ENCODE assay signal across 21 cellular contexts in genomic region chr7:140126435-140127034, GRCh38. TPM values are rescaled to one million over a fixed set of nuclear protein-coding genes. Genes with fewer than 3 reads are reported as not detected.
A peak's percentile ranks its signal among the peaks of the same experiment; 100 is the strongest.
DNase-seq lines count a peak whose midpoint lies in the region; ATAC-seq and TF ChIP-seq lines count a peak whose summit lies in the region.
"Had no signal": no experiment of that assay in that cellular context is flagged by ENCODE, and none has a peak within 500 bp of the region (broad histone marks: within the 10 kb centered on the region; RNA-seq: fewer than 3 reads in every experiment).

No MANE protein-coding gene starts in this region.

- no peaks in the 10 kb centered on the region for H3K36me3 ChIP-seq in HCT116 (ENCODE audit: control insufficient read depth in 1 of 2, insufficient read depth in 2 of 2, low read length in 2 of 2)
- no peaks in the 10 kb centered on the region for H3K36me3 ChIP-seq in hepatocyte (replicated peaks; ENCODE audit: insufficient read depth, low read depth)
- H3K36me3 ChIP-seq in heart right ventricle, result peaks cover 0 to 98% (median 36%) of the 10 kb centered on the region in 9 donors

- H3K27me3 ChIP-seq in HCT116 (ENCODE audit: insufficient read depth, low read length) (no peaks in the 10 kb centered on the region), hepatocyte (no peaks in the 10 kb centered on the region), heart right ventricle (no peaks in the 10 kb centered on the region)

- no peaks in the 10 kb centered on the region for H3K4me1 ChIP-seq in HCT116 (ENCODE audit: control insufficient read depth in 1 of 2, insufficient read depth in 2 of 2, low read length in 2 of 2)
- no peaks in the 10 kb centered on the region for H3K4me1 ChIP-seq in hepatocyte (ENCODE audit: insufficient read depth)
- no peaks in the 10 kb centered on the region for H3K4me1 ChIP-seq in heart right ventricle
- H3K4me1 ChIP-seq: A549 had no signal

- TF ChIP-seq RAD21 in HCT116 (IDR thresholded peaks at IDR 0.05; ENCODE audit: low read depth), result no peak

- intact Hi-C loops in HCT116 (cut with micrococcal nuclease), result no loop called here
- intact Hi-C loops in dendritic cell treated with granulocyte-macrophage colony-stimulating factor and Interleukin-4, amounts not matched to agents 40 ng/mL and 50 ng/mL, for 4 days (cut with micrococcal nuclease), result no loop called here
- intact Hi-C loops in heart right ventricle (cut with DNase I), result no loop called here

- H3K4me3 ChIP-seq in HCT116 (replicated peaks in 1 of 2; ENCODE audit: low read depth in 1 of 2, low read length in 2 of 2), result no peak overlapping the region
- H3K4me3 ChIP-seq in hepatocyte, result no peak overlapping the region
- H3K4me3 ChIP-seq in heart right ventricle, result no peak overlapping the region
- H3K4me3 ChIP-seq: A549, GM12878 had no signal

- no peaks in the 10 kb centered on the region for H3K9me3 Mint-ChIP-seq in activated naive CD4-positive, alpha-beta T cell treated with anti-CD3 and anti-CD28 coated beads, Interleukin-2, amount 50 U/mL, for 72 hours
- H3K9me3 Mint-ChIP-seq in dendritic cell treated with granulocyte-macrophage colony-stimulating factor and Interleukin-4, amounts not matched to agents 40 ng/mL and 50 ng/mL, for 4 days, result no peaks in the 10 kb centered on the region
- H3K9me3 Mint-ChIP-seq in stimulated activated memory B cell treated with anti-CD40 and anti-IgM and Interleukin-4, amounts not matched to agents 10 μg/mL and 1 μg/mL and 100 μg/mL, for 72 hours, result no peaks in the 10 kb centered on the region
- H3K9me3 Mint-ChIP-seq: CD4-positive, CD25-positive, alpha-beta regulatory T cell; H9 had no signal

- POLR2A ChIA-PET in HCT116 (lab: Charles Lee), result no interaction called here

- DNase-seq in activated naive CD4-positive, alpha-beta T cell treated with anti-CD3 and anti-CD28 coated beads, Interleukin-2, amount 50 U/mL, for 72 hours (ENCODE audit: low spot score in 2 of 2), result no peak
- no peak for DNase-seq in activated naive CD4-positive, alpha-beta T cell treated with anti-CD3 and anti-CD28 coated beads, Interleukin-2, amount 50 U/mL, for 16 hours
- DNase-seq in HCT116 (ENCODE audit: low read depth, low spot score), result no peak
- no peak for DNase-seq in hepatocyte (ENCODE audit: low spot score)
- no peak for DNase-seq in AG20443 (ENCODE audit: low spot score)
- DNase-seq in heart right ventricle, result no peak
- DNase-seq: CD4-positive, CD25-positive, alpha-beta regulatory T cell; DMS79 treated with DMSO at 0.1 percent for 48 hours; H9; KBM-7; MM.1S; NCI-H1048; NCI-H1417 treated with DMSO at 0.1 percent for 48 hours; NCI-H187; NCI-H446; NCI-H526 treated with DMSO at 0.1 percent for 48 hours had no signal

- H3K36me3 Mint-ChIP-seq in activated naive CD4-positive, alpha-beta T cell treated with anti-CD3 and anti-CD28 coated beads, Interleukin-2, amount 50 U/mL, for 72 hours, result peaks cover 4 to 27% of the 10 kb centered on the region in 2 donors
- peaks cover 96% of the 10 kb centered on the region for H3K36me3 Mint-ChIP-seq in dendritic cell treated with granulocyte-macrophage colony-stimulating factor and Interleukin-4, amounts not matched to agents 40 ng/mL and 50 ng/mL, for 4 days (ENCODE audit: low read depth)
- H3K36me3 Mint-ChIP-seq in stimulated activated memory B cell treated with anti-CD40 and anti-IgM and Interleukin-4, amounts not matched to agents 10 μg/mL and 1 μg/mL and 100 μg/mL, for 72 hours, result peaks cover 32% of the 10 kb centered on the region

- no peak for TF ChIP-seq CTCF in HCT116 (IDR thresholded peaks at IDR 0.05 in 2 of 3, conservative IDR thresholded peaks at IDR 0.05 in 1 of 3; ENCODE audit: borderline replicate concordance in 1 of 3, insufficient read depth in 1 of 3, low read depth in 2 of 3, low read length in 2 of 3)
- no peak for TF ChIP-seq CTCF in hepatocyte (IDR thresholded peaks at IDR 0.05; ENCODE audit: poor library complexity)
- TF ChIP-seq CTCF in heart right ventricle (IDR thresholded peaks at IDR 0.05), result no peak

- TF ChIP-seq POLR2A in HCT116 (IDR thresholded peaks at IDR 0.05; ENCODE audit: borderline replicate concordance, extremely low read depth, insufficient read depth, insufficient read length), result no peak

- H2AFZ ChIP-seq in HCT116 (ENCODE audit: low read depth, low read length, poor library complexity, severe bottlenecking) (no peak overlapping the region), hepatocyte (no peak overlapping the region)

- H3K4me1 Mint-ChIP-seq in dendritic cell treated with granulocyte-macrophage colony-stimulating factor and Interleukin-4, amounts not matched to agents 40 ng/mL and 50 ng/mL, for 4 days (ENCODE audit: low read depth), result peaks cover 6% of the 10 kb centered on the region
- peaks cover 14% of the 10 kb centered on the region for H3K4me1 Mint-ChIP-seq in stimulated activated memory B cell treated with anti-CD40 and anti-IgM and Interleukin-4, amounts not matched to agents 10 μg/mL and 1 μg/mL and 100 μg/mL, for 72 hours
- H3K4me1 Mint-ChIP-seq: H9 had no signal

- H4K20me1 ChIP-seq in HCT116 (ENCODE audit: insufficient read depth), result no peaks in the 10 kb centered on the region
- H4K20me1 ChIP-seq in hepatocyte (ENCODE audit: insufficient read depth, poor library complexity, severe bottlenecking), result no peaks in the 10 kb centered on the region

- no peak overlapping the region for H3K9ac ChIP-seq in HCT116 (ENCODE audit: low read length)

- no peak overlapping the region for H3K4me3 Mint-ChIP-seq in dendritic cell treated with granulocyte-macrophage colony-stimulating factor and Interleukin-4, amounts not matched to agents 40 ng/mL and 50 ng/mL, for 4 days
- H3K4me3 Mint-ChIP-seq in stimulated activated memory B cell treated with anti-CD40 and anti-IgM and Interleukin-4, amounts not matched to agents 10 μg/mL and 1 μg/mL and 100 μg/mL, for 72 hours, result no peak overlapping the region
- H3K4me3 Mint-ChIP-seq: CD4-positive, CD25-positive, alpha-beta regulatory T cell; H9 had no signal

- WGBS in hepatocyte (ENCODE audit: low lambda C conversion rate, missing lambda C conversion rate), result 93% methylated on average over 6 of the region's 6 CpGs
- WGBS in heart right ventricle, 2 donors, result 95 to 96% methylated on average over 6 of the region's 6 CpGs

- H3K27ac Mint-ChIP-seq in activated naive CD4-positive, alpha-beta T cell treated with anti-CD3 and anti-CD28 coated beads, Interleukin-2, amount 50 U/mL, for 72 hours, result peak overlapping the region; percentile 24 to 32
- H3K27ac Mint-ChIP-seq in dendritic cell treated with granulocyte-macrophage colony-stimulating factor and Interleukin-4, amounts not matched to agents 40 ng/mL and 50 ng/mL, for 4 days, result peak overlapping the region; percentile 8
- peak overlapping the region; percentile 73 for H3K27ac Mint-ChIP-seq in stimulated activated memory B cell treated with anti-CD40 and anti-IgM and Interleukin-4, amounts not matched to agents 10 μg/mL and 1 μg/mL and 100 μg/mL, for 72 hours
- H3K27ac Mint-ChIP-seq: CD4-positive, CD25-positive, alpha-beta regulatory T cell had no signal

- ATAC-seq in activated naive CD4-positive, alpha-beta T cell treated with anti-CD3 and anti-CD28 coated beads, Interleukin-2, amount 50 U/mL, for 72 hours, result no peak
- ATAC-seq in HCT116, result no peak
- peak; percentile 31 for ATAC-seq in stimulated activated memory B cell treated with anti-CD40 and anti-IgM and Interleukin-4, amounts not matched to agents 10 μg/mL and 1 μg/mL and 100 μg/mL, for 72 hours
- ATAC-seq in heart right ventricle, result no peak
- ATAC-seq: A549, GM12878, Right ventricle myocardium inferior had no signal

- H3K79me2 ChIP-seq in HCT116 (ENCODE audit: insufficient read depth, low read length), result no peaks in the 10 kb centered on the region
- no peaks in the 10 kb centered on the region for H3K79me2 ChIP-seq in hepatocyte

- H3K9me2 ChIP-seq in HCT116 (ENCODE audit: insufficient read depth) (no peaks in the 10 kb centered on the region), hepatocyte (replicated peaks; ENCODE audit: insufficient read depth) (no peaks in the 10 kb centered on the region)

- CTCF ChIA-PET in HCT116 (lab: Charles Lee), result no interaction called here

- BruUV-seq in HCT116 (replicated peaks; lab: Mats Ljungman, UMichigan), result TSS peak; percentile 7

- RAD21 ChIA-PET in HCT116 (lab: Charles Lee; ENCODE audit: low non-redundant PET in 1 of 2, low total read pairs in 2 of 2, uncharacterized antibody in 2 of 2, unreplicated experiment in 2 of 2), result no interaction called here

- no peaks in the 10 kb centered on the region for H3K9me3 ChIP-seq in HCT116 (ENCODE audit: control insufficient read depth in 1 of 2, insufficient read depth in 1 of 2, low read depth in 1 of 2, low read length in 2 of 2)
- no peaks in the 10 kb centered on the region for H3K9me3 ChIP-seq in hepatocyte (ENCODE audit: low read depth)
- H3K9me3 ChIP-seq in heart right ventricle, result no peaks in the 10 kb centered on the region
- H3K9me3 ChIP-seq: A549 had no signal

- H3K27ac ChIP-seq in HCT116 (ENCODE audit: low read depth, low read length) (no peak overlapping the region), hepatocyte (no peak overlapping the region), heart right ventricle (no peak overlapping the region)
- H3K27ac ChIP-seq: A549 had no signal

- H3K4me2 ChIP-seq in HCT116 (ENCODE audit: low read length), result no peak overlapping the region
- H3K4me2 ChIP-seq in hepatocyte, result no peak overlapping the region
- H3K4me2 ChIP-seq: A549 had no signal

- no peaks in the 10 kb centered on the region for H3K27me3 Mint-ChIP-seq in dendritic cell treated with granulocyte-macrophage colony-stimulating factor and Interleukin-4, amounts not matched to agents 40 ng/mL and 50 ng/mL, for 4 days
- no peaks in the 10 kb centered on the region for H3K27me3 Mint-ChIP-seq in stimulated activated memory B cell treated with anti-CD40 and anti-IgM and Interleukin-4, amounts not matched to agents 10 μg/mL and 1 μg/mL and 100 μg/mL, for 72 hours
- H3K27me3 Mint-ChIP-seq: CD4-positive, CD25-positive, alpha-beta regulatory T cell had no signal

TF ChIP-seq in HCT116, 20 proteins besides CTCF, POLR2A, EP300 and RAD21 (continues in another document):
- TF ChIP-seq ELF1 (IDR thresholded peaks at IDR 0.05; ENCODE audit: borderline replicate concordance, low read depth), result no peak
- no peak for TF ChIP-seq EZH2 (IDR thresholded peaks at IDR 0.05)
- TF ChIP-seq SIN3A (IDR thresholded peaks at IDR 0.05; ENCODE audit: low read depth), result no peak
- no peak for TF ChIP-seq MAX (IDR thresholded peaks at IDR 0.05)
- TF ChIP-seq CBX3 (IDR thresholded peaks at IDR 0.05; ENCODE audit: low read depth), result no peak
- TF ChIP-seq FOSL1 (IDR thresholded peaks at IDR 0.05; ENCODE audit: low read depth), result no peak
- no peak for TF ChIP-seq EZH2phosphoT487 (IDR thresholded peaks at IDR 0.05; ENCODE audit: borderline replicate concordance)

RNA-seq across cellular contexts. Expression of gene KDM7A, which starts 50.2 kb away (rescaled TPM):
- 10 to 100 TPM; 28.4 to 38.6 TPM for total RNA-seq in activated naive CD4-positive, alpha-beta T cell treated with anti-CD3 and anti-CD28 coated beads, Interleukin-2, amount 50 U/mL, for 72 hours
- total RNA-seq in HCT116 (2021; ENCODE audit: unreplicated experiment) (11.6 TPM), hepatocyte (5.5 and 7.0 TPM in 2 replicates), heart right ventricle (10 to 100 TPM in 9 of 10 donors, 1 to 10 TPM in 1; 8.9 to 16.4 (median 12.4) TPM)
- polyA plus RNA-seq in HCT116 (2012), result 3.4 and 4.3 TPM in 2 replicates
- polyA plus RNA-seq in hepatocyte (0.75 and 1.4 TPM in 2 replicates), heart right ventricle (1 to 10 TPM; 2.7 to 3.9 TPM)

Comparison
In these comparisons a context has a peak if more than half of its experiments do, and no peak if none do; other contexts are left out.
1. H3K27ac Mint-ChIP-seq: peak in every context shown above with its lines; median percentile 73 in stimulated activated memory B cell treated with anti-CD40 and anti-IgM and Interleukin-4, amounts not matched to agents 10 μg/mL and 1 μg/mL and 100 μg/mL, for 72 hours; 28 in activated naive CD4-positive, alpha-beta T cell treated with anti-CD3 and anti-CD28 coated beads, Interleukin-2, amount 50 U/mL, for 72 hours; 8 in dendritic cell treated with granulocyte-macrophage colony-stimulating factor and Interleukin-4, amounts not matched to agents 40 ng/mL and 50 ng/mL, for 4 days.